In the genomic region with DNA sequence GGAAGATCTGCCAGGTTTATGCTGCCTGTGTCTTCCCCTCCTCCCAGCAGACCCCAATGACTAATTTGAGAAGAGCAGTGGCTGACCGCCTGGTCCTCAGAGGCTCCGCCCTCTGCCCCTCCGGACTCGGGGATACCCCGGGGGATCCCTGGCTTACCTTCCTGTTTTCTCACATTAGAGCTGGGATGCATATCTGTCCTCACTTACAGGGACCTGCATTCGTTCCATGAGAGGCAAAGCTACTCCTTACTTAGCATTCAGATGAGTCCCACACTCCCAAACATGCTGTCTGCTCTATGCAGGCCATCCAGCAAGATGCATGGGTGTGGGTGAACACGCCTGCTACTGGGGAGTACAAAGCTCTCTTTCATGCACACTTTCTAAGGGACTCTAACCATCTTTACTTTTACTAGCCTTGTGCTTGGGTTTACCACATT, we compare ENCODE assay signal across 12 cellular contexts. TPM values are rescaled to one million over a fixed set of nuclear protein-coding genes. Genes with fewer than 3 reads are reported as not detected.
DNase-seq lines count a peak whose midpoint lies in the region; ATAC-seq and TF ChIP-seq lines count a peak whose summit lies in the region.
"Had no signal": no experiment of that assay in that cellular context is flagged by ENCODE, and none has a peak within 500 bp of the region (broad histone marks: within the 10 kb centered on the region; RNA-seq: fewer than 3 reads in every experiment).

No MANE protein-coding gene starts in this region.

- H3K4me1 Mint-ChIP-seq in CD4-positive, CD25-positive, alpha-beta regulatory T cell: peaks cover 58 to 96% (median 83%) of the 10 kb centered on the region in 4 donors

- H3K18ac ChIP-seq in mesendoderm (ENCODE audit: low read length): no peak overlapping the region

- H3K4me2 ChIP-seq in MM.1S (ENCODE audit: low read depth, low read length) (peak overlapping the region; percentile 81), mesendoderm (ENCODE audit: low read length) (no peak overlapping the region)

- H3K9me3 Mint-ChIP-seq in CD4-positive, CD25-positive, alpha-beta regulatory T cell: no peaks in the 10 kb centered on the region

- WGBS in mesendoderm (ENCODE audit: extremely low coverage, insufficient coverage, low lambda C conversion rate): no CpG with 5 or more reads among the region's 7 CpGs

- 0 out of 2 replicates have a peak overlapping the region, but pooled peaks have one; percentile 81 for H3K9ac ChIP-seq in MM.1S (ENCODE audit: low read length)
- no peak overlapping the region for H3K9ac ChIP-seq in mesendoderm (ENCODE audit: low read length)

- peaks cover 36% of the 10 kb centered on the region for H3K79me1 ChIP-seq in mesendoderm (ENCODE audit: low read length)

- no peak overlapping the region for H2AK5ac ChIP-seq in mesendoderm (ENCODE audit: low read length)

- H3K36me3 ChIP-seq in CD4-positive, CD25-positive, alpha-beta regulatory T cell (ENCODE audit: control insufficient read depth, insufficient read depth, low read length): peaks cover 10% of the 10 kb centered on the region
- H3K36me3 ChIP-seq in MM.1S (replicated peaks; ENCODE audit: insufficient read depth, low read length) (peaks cover 5% of the 10 kb centered on the region), mesendoderm (ENCODE audit: control insufficient read depth, insufficient read depth, low read length) (no peaks in the 10 kb centered on the region)

- no peaks in the 10 kb centered on the region for H3K27me3 ChIP-seq in CD4-positive, CD25-positive, alpha-beta regulatory T cell (ENCODE audit: control insufficient read depth, insufficient read depth, low read length)
- no peaks in the 10 kb centered on the region for H3K27me3 ChIP-seq in MM.1S (replicated peaks; ENCODE audit: insufficient read depth, low read length)
- no peaks in the 10 kb centered on the region for H3K27me3 ChIP-seq in mesendoderm (ENCODE audit: insufficient read depth, low read length, poor library complexity)

- H3K4ac ChIP-seq in mesendoderm (ENCODE audit: low read depth, low read length): no peak overlapping the region

- no peak overlapping the region for H4K5ac ChIP-seq in mesendoderm (ENCODE audit: low read length)

- no peak overlapping the region for H3K23ac ChIP-seq in mesendoderm (ENCODE audit: low read length)

- H3K4me1 ChIP-seq in CD4-positive, CD25-positive, alpha-beta regulatory T cell (ENCODE audit: control insufficient read depth, insufficient read depth, low read length, poor library complexity, severe bottlenecking): peaks cover 78% of the 10 kb centered on the region
- H3K4me1 ChIP-seq in MM.1S (ENCODE audit: low read length): peaks cover 72% of the 10 kb centered on the region
- H3K4me1 ChIP-seq in mesendoderm (ENCODE audit: control insufficient read depth, low read depth, low read length): peaks cover 7% of the 10 kb centered on the region

- H3K9me2 ChIP-seq in MM.1S (replicated peaks; ENCODE audit: insufficient read depth, low read length): no peaks in the 10 kb centered on the region

- H2BK120ac ChIP-seq in mesendoderm (ENCODE audit: low read depth, low read length): no peak overlapping the region

- H3F3A ChIP-seq in MM.1S (ENCODE audit: insufficient read depth, low read length): peaks cover 32% of the 10 kb centered on the region

- H3K27me3 Mint-ChIP-seq in CD4-positive, CD25-positive, alpha-beta regulatory T cell: no peaks in the 10 kb centered on the region

- H4K8ac ChIP-seq in mesendoderm (ENCODE audit: low read depth, low read length): no peak overlapping the region

- peak overlapping the region; percentile 9 to 73 (median 49) for H3K4me3 Mint-ChIP-seq in CD4-positive, CD25-positive, alpha-beta regulatory T cell

- no peak overlapping the region for H3K56ac ChIP-seq in mesendoderm (ENCODE audit: low read length)

- H3K27ac ChIP-seq in CD4-positive, CD25-positive, alpha-beta regulatory T cell (ENCODE audit: insufficient read depth, low read length, poor library complexity, severe bottlenecking): no peak overlapping the region
- H3K27ac ChIP-seq in MM.1S (ENCODE audit: low read length): peak overlapping the region; percentile 95; the same call in 1 of the 2 replicates
- H3K27ac ChIP-seq in mesendoderm (ENCODE audit: low read depth, low read length): no peak overlapping the region

- no peak overlapping the region for H2BK15ac ChIP-seq in mesendoderm (replicated peaks; ENCODE audit: low read depth)

- peaks cover 100% of the 10 kb centered on the region for H3K79me2 ChIP-seq in MM.1S (ENCODE audit: low read length)
- H3K79me2 ChIP-seq in mesendoderm (ENCODE audit: control insufficient read depth, insufficient read depth, low read length): peaks cover 49% of the 10 kb centered on the region

- ATAC-seq in CD4-positive, CD25-positive, alpha-beta regulatory T cell (ENCODE audit: low read depth in 2 of 2): no peak
- peak; percentile 58 for ATAC-seq in GM19023 (IDR thresholded peaks at IDR 0.05; ENCODE audit: unreplicated experiment)
- ATAC-seq in HG02763 (IDR thresholded peaks at IDR 0.05; ENCODE audit: unreplicated experiment): peak; percentile 45
- ATAC-seq: left cardiac atrium had no signal

- H3K9me3 ChIP-seq in CD4-positive, CD25-positive, alpha-beta regulatory T cell (ENCODE audit: control insufficient read depth in 2 of 2, low read length in 2 of 2): no peaks in the 10 kb centered on the region
- H3K9me3 ChIP-seq in MM.1S (replicated peaks; ENCODE audit: insufficient read depth, low read length): no peaks in the 10 kb centered on the region

- H2AFZ ChIP-seq in MM.1S (ENCODE audit: low read length): no peak overlapping the region

- H3K4me3 ChIP-seq in CD4-positive, CD25-positive, alpha-beta regulatory T cell (ENCODE audit: low read depth, low read length): peak overlapping the region; percentile 31
- no peak overlapping the region for H3K4me3 ChIP-seq in MM.1S (ENCODE audit: low read length)
- no peak overlapping the region for H3K4me3 ChIP-seq in mesendoderm (ENCODE audit: low read length)

- TF ChIP-seq CTCF in MM.1S (IDR thresholded peaks at IDR 0.05; ENCODE audit: low read length): no peak

- 0 out of 2 replicates have a peak, but pooled peaks cover 7% of the 10 kb centered on the region for H4K20me1 ChIP-seq in MM.1S (ENCODE audit: insufficient read depth, low read length)

- H3K27ac Mint-ChIP-seq in CD4-positive, CD25-positive, alpha-beta regulatory T cell: peak overlapping the region in 2 of 3 donors; percentile 68 to 87

- no peak overlapping the region for H2BK5ac ChIP-seq in mesendoderm (ENCODE audit: low read length)

- DNase-seq in CD4-positive, CD25-positive, alpha-beta regulatory T cell: no peak
- no peak for DNase-seq in MM.1S
- DNase-seq in mesendoderm: no peak
- DNase-seq in OCI-M2 (lab: John Stamatoyannopoulos, UW; ENCODE audit: unreplicated experiment): no peak
- no peak for DNase-seq in stimulated activated naive CD4-positive, alpha-beta T cell treated with Interleukin-2 at 50 U/mL for 16 hours (lab: John Stamatoyannopoulos, UW)
- DNase-seq in NCI-H748 (lab: John Stamatoyannopoulos, UW; ENCODE audit: unreplicated experiment): no peak
- DNase-seq: caudate nucleus, left cardiac atrium, NCI-H2081 treated with DMSO at 0.1 percent for 48 hours, SIG-M5 had no signal

- H3K36me3 Mint-ChIP-seq in CD4-positive, CD25-positive, alpha-beta regulatory T cell: peaks cover 18% of the 10 kb centered on the region

RNA-seq across cellular contexts. Expression of a gene that starts 24.0 kb away (rescaled TPM):
- 128 TPM for total RNA-seq in CD4-positive, CD25-positive, alpha-beta regulatory T cell
- 10 to 100 TPM; 40.3 to 68.4 (median 56.1) TPM for polyA plus RNA-seq in CD4-positive, CD25-positive, alpha-beta regulatory T cell
- 36.4 TPM for polyA plus RNA-seq in mesendoderm (2013, experiment 1 of 2)
- polyA plus RNA-seq in mesendoderm (2013, experiment 2 of 2): 36.7 TPM

Comparison
In these comparisons a context has a peak if more than half of its experiments do, and no peak if none do; other contexts are left out.
1. ATAC-seq: peak in GM19023 (single experiment) and HG02763 (single experiment); none in CD4-positive, CD25-positive, alpha-beta regulatory T cell (0 of 2).